11 cellular contexts compared by ENCODE assay signal in genomic region chr15:99538261-99538660, GRCh38.
"Had no signal": no experiment of that assay in that cellular context is flagged by ENCODE, and none has a peak within 500 bp of the region (broad histone marks: within the 10 kb centered on the region; RNA-seq: fewer than 3 reads in every experiment).

No MANE protein-coding gene starts in this region.

- H3K4me2 ChIP-seq: KMS-11 had no signal

- H3K4me3 ChIP-seq: GM23248 had no signal

- DNase-seq: GM23248, H9, HFFc6, Karpas-422, KBM-7 had no signal

- H3K9me3 Mint-ChIP-seq: H9, HFFc6 had no signal

- ATAC-seq: HCT116, HepG2 had no signal

- H3K9ac ChIP-seq: GM23248, KMS-11 had no signal

- H2AFZ ChIP-seq: GM23248 had no signal

- H3K4me3 Mint-ChIP-seq: H9, HFFc6 had no signal

- H3K27ac Mint-ChIP-seq: H9, HFFc6 had no signal

- FAIRE-seq: H1, H54, HepG2 had no signal

- H3K27ac ChIP-seq: GM23248, HL-60, KMS-11 had no signal

- H3K4me1 Mint-ChIP-seq: H9 had no signal
